ENCODE assay signal across 1 cellular context in genomic region chr22:35812600-35812999, GRCh38.
TF ChIP-seq lines count a peak whose summit lies in the region.

No MANE protein-coding gene starts in this region.

TF ChIP-seq in HEK293, 187 proteins besides CTCF, POLR2A, EP300 and RAD21 (continued from another document):
- TF ChIP-seq ZBTB26 (tag by site-specific recombination; optimal IDR thresholded peaks at IDR 0.05) (no peak), ZNF223 (tag by site-specific recombination; IDR thresholded peaks at IDR 0.05) (no peak)
- TF ChIP-seq, protein P1, sequence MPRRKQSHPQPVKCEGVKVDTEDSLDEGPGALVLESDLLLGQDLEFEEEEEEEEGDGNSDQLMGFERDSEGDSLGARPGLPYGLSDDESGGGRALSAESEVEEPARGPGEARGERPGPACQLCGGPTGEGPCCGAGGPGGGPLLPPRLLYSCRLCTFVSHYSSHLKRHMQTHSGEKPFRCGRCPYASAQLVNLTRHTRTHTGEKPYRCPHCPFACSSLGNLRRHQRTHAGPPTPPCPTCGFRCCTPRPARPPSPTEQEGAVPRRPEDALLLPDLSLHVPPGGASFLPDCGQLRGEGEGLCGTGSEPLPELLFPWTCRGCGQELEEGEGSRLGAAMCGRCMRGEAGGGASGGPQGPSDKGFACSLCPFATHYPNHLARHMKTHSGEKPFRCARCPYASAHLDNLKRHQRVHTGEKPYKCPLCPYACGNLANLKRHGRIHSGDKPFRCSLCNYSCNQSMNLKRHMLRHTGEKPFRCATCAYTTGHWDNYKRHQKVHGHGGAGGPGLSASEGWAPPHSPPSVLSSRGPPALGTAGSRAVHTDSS (tag by site-specific recombination; IDR thresholded peaks at IDR 0.05): no peak
TF ChIP-seq in HEK293: peak in this region for 2.
